In the genomic region with DNA sequence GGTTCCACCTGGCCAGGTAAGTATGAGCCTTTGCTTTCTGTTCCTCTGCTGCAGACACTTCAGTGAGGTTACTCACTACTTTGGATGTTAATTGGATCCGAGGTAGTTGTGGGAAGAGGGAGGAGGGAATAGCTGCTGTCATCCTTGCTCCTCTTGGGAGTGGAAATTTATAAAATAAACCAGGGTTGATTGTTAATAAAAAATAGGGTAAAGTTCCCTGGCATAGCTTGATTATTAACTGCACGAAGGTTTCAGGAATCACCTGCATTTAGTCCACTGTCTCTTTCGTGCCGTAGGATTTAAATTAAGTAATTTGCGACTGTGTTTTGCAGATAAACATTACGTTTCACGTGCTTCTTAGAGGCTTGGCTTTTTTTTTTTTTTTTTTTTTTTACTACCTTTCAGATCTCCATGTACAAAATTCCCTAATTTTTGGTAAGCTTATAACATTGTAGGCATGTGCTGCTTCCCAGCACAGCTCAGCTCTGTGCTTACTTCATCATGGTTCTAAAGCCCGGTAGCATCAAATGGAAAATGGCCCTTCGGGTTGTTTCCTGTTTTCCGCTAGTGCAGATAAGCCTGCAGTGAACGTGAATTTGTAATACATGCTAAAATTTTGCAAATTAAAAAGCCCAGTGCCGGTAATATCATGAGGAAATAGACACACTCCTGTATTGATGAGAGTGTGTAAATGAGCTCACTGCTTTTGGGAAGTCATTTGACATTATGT, we compare ENCODE assay signal across 17 cellular contexts. TPM values are rescaled to one million over a fixed set of nuclear protein-coding genes. Genes with fewer than 3 reads are reported as not detected.
DNase-seq lines count a peak whose midpoint lies in the region; ATAC-seq and TF ChIP-seq lines count a peak whose summit lies in the region.
"Had no signal": no experiment of that assay in that cellular context is flagged by ENCODE, and none has a peak within 500 bp of the region (broad histone marks: within the 10 kb centered on the region; RNA-seq: fewer than 3 reads in every experiment).

No MANE protein-coding gene starts in this region.

- peaks cover 56 to 73% (median 65%) of the 10 kb centered on the region in 4 donors for H3K4me1 ChIP-seq in esophagus muscularis mucosa
- H3K4me1 ChIP-seq in gastrocnemius medialis: peaks cover 32% of the 10 kb centered on the region in 2 donors

- H3K36me3 ChIP-seq in esophagus muscularis mucosa (peaks cover 33 to 65% (median 58%) of the 10 kb centered on the region in 4 donors), gastrocnemius medialis (peaks cover 0 to 51% of the 10 kb centered on the region in 2 donors)

- DNase-seq in HL-60 (ENCODE audit: low read depth in 1 of 2, low spot score in 1 of 2) (no peak), esophagus muscularis mucosa (ENCODE audit: extremely low spot score) (no peak), gastrocnemius medialis (no peak), NCI-H2081 (lab: John Stamatoyannopoulos, UW) (no peak), islet precursor cell (no peak), midbrain (lab: John Stamatoyannopoulos, UW) (no peak)
- DNase-seq: activated CD4-positive, alpha-beta T cell treated with anti-CD3 and anti-CD28 coated beads, Interleukin-2, amount 50 U/mL, for 4 hours; activated effector memory CD4-positive, alpha-beta T cell treated with Interleukin-2 at 50 U/mL for 16 hours; CD8-positive, alpha-beta T cell; foreskin keratinocyte; MM.1S; naive B cell; NCI-H226; stomach; T-helper 1 cell had no signal

- H3K4me3 ChIP-seq in HL-60 (replicated peaks; ENCODE audit: insufficient read depth, low read length): no peak overlapping the region
- H3K4me3 ChIP-seq in WI38 (ENCODE audit: low read depth, low read length): 0 out of 2 replicates have a peak overlapping the region, but pooled peaks have one; percentile 6
- no peak overlapping the region for H3K4me3 ChIP-seq in esophagus muscularis mucosa
- H3K4me3 ChIP-seq in gastrocnemius medialis: no peak overlapping the region
- H3K4me3 ChIP-seq: stomach had no signal

- ATAC-seq in gastrocnemius medialis (no peak), HG03139 (IDR thresholded peaks at IDR 0.05; ENCODE audit: unreplicated experiment) (no peak)
- ATAC-seq: CD8-positive, alpha-beta T cell; foreskin keratinocyte had no signal

- no peaks in the 10 kb centered on the region for H3K9me3 ChIP-seq in esophagus muscularis mucosa
- no peaks in the 10 kb centered on the region for H3K9me3 ChIP-seq in gastrocnemius medialis
- H3K9me3 ChIP-seq: stomach had no signal

- in situ Hi-C loops in gastrocnemius medialis (cut with MboI; ENCODE audit: low sequenced_read_pairs in 4 of 4): loop anchor here in 2 of 4 donors (25.0 kb wide), 2 partner anchors 95 to 320 kb away; a partner anchor contains a TSS

- 67% methylated on average over 12 of the region's 12 CpGs for WGBS in esophagus muscularis mucosa

- intact Hi-C loops in esophagus muscularis mucosa (cut with DNase I): loop anchor here (10.0 kb wide), 1 partner anchor 138 kb away; a partner anchor contains a TSS
- intact Hi-C loops in gastrocnemius medialis (cut with DNase I; ENCODE audit: low total_unique reads): no loop called here

- no peak for TF ChIP-seq EP300 in esophagus muscularis mucosa (IDR thresholded peaks at IDR 0.05)

- H3K27ac ChIP-seq in HL-60 (replicated peaks): peak overlapping the region; percentile 50
- peak overlapping the region; percentile 12 to 66 (median 50) for H3K27ac ChIP-seq in esophagus muscularis mucosa (replicated peaks in 1 of 4)
- peak overlapping the region in 3 of 4 donors; percentile 2 to 49 (median 32) for H3K27ac ChIP-seq in gastrocnemius medialis
- H3K27ac ChIP-seq: foreskin keratinocyte had no signal

- TF ChIP-seq CTCF in HL-60 (IDR thresholded peaks at IDR 0.05; ENCODE audit: insufficient read depth, low read length) (no peak), WI38 (IDR thresholded peaks at IDR 0.05; ENCODE audit: low read depth, low read length) (no peak), esophagus muscularis mucosa (IDR thresholded peaks at IDR 0.05) (no peak), gastrocnemius medialis (IDR thresholded peaks at IDR 0.05 in 4 of 5, conservative IDR thresholded peaks at IDR 0.05 in 1 of 5) (no peak)

- TF ChIP-seq POLR2A in esophagus muscularis mucosa (IDR thresholded peaks at IDR 0.05; ENCODE audit: low read depth) (no peak), gastrocnemius medialis (IDR thresholded peaks at IDR 0.05) (no peak)

- H3K27me3 ChIP-seq in HL-60 (ENCODE audit: insufficient read depth, poor library complexity, severe bottlenecking) (no peaks in the 10 kb centered on the region), esophagus muscularis mucosa (no peaks in the 10 kb centered on the region), gastrocnemius medialis (no peaks in the 10 kb centered on the region)
- H3K27me3 ChIP-seq: foreskin keratinocyte, stomach had no signal

RNA-seq across cellular contexts. Expression of a gene that starts 26.9 kb away (rescaled TPM):
- 10 to 100 TPM in 3 of 4 donors, 1 to 10 TPM in 1; 7.9 to 15.2 (median 12.8) TPM for total RNA-seq in esophagus muscularis mucosa
- 10 to 100 TPM in 1 of 4 donors, 1 to 10 TPM in 3; 1.7 to 12.6 (median 5.6) TPM for total RNA-seq in gastrocnemius medialis

RNA-seq across cellular contexts. Expression of a gene that starts 34.3 kb away (rescaled TPM):
- 10 to 100 TPM; 21.4 to 60.9 (median 36.4) TPM for total RNA-seq in esophagus muscularis mucosa
- total RNA-seq in gastrocnemius medialis: 10 to 100 TPM; 14.4 to 16.3 (median 15.1) TPM

RNA-seq across cellular contexts. Expression of a gene that starts 39.8 kb away (rescaled TPM):
- 10 to 100 TPM; 47.1 to 70.6 (median 59.2) TPM for total RNA-seq in esophagus muscularis mucosa
- total RNA-seq in gastrocnemius medialis: 10 to 100 TPM; 28.3 to 86.0 (median 61.4) TPM

RNA-seq across cellular contexts. Expression of a gene that starts 53.8 kb away (rescaled TPM):
- total RNA-seq in esophagus muscularis mucosa (100 to 1,000 TPM; 333 to 453 (median 392) TPM), gastrocnemius medialis (1,000 to 10,000 TPM; 1,080 to 1,340 (median 1,178) TPM)
